1 cellular context compared by ENCODE assay signal in the genomic region with DNA sequence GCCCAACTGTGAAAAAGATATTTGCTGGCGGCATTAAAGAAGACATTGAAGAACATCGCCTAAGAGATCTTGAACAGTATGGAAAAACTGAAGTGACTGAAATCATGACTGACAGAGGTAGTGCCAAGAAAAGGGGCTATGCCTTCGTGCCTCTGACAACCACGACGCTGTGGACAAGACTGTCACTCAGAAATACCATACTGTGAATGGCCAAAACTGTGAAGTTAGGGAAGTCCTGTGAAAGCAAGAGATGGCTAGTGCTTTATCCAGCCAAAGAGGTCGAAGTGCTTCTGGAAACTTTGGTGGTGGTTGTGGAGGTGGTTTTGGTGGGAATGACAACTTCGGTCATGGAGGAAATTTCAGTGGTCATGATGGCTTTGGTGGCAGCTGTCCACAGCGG.
TF ChIP-seq lines count a peak whose summit lies in the region.

No MANE protein-coding gene starts in this region.

TF ChIP-seq in HepG2, 621 proteins besides CTCF, POLR2A, EP300 and RAD21:
- TF ChIP-seq, protein P1, sequence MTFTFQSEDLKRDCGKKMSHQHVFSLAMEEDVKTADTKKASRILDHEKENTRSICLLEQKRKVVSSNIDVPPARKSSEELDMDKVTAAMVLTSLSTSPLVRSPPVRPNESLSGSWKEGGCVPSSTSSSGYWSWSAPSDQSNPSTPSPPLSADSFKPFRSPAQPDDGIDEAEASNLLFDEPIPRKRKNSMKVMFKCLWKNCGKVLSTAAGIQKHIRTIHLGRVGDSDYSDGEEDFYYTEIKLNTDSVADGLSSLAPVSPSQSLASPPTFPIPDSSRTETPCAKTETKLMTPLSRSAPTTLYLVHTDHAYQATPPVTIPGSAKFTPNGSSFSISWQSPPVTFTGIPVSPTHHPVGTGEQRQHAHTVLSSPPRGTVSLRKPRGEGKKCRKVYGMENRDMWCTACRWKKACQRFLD (CRISPR knock-in tag; IDR thresholded peaks at IDR 0.05; ENCODE audit: borderline replicate concordance): no peak
- no peak for TF ChIP-seq ZNF614 (CRISPR knock-in tag; IDR thresholded peaks at IDR 0.05; ENCODE audit: borderline replicate concordance)
- no peak for TF ChIP-seq ZNF660 (CRISPR knock-in tag; IDR thresholded peaks at IDR 0.05; ENCODE audit: borderline replicate concordance, low read depth)
- TF ChIP-seq ZNF251 (CRISPR knock-in tag; IDR thresholded peaks at IDR 0.05): no peak
- TF ChIP-seq, protein P2, sequence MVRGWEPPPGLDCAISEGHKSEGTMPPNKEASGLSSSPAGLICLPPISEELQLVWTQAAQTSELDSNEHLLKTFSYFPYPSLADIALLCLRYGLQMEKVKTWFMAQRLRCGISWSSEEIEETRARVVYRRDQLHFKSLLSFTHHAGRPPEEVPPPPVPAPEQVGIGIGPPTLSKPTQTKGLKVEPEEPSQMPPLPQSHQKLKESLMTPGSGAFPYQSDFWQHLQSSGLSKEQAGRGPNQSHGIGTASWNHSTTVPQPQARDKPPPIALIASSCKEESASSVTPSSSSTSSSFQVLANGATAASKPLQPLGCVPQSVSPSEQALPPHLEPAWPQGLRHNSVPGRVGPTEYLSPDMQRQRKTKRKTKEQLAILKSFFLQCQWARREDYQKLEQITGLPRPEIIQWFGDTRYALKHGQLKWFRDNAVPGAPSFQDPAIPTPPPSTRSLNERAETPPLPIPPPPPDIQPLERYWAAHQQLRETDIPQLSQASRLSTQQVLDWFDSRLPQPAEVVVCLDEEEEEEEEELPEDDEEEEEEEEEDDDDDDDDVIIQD (CRISPR knock-in tag; IDR thresholded peaks at IDR 0.05; ENCODE audit: low read depth): no peak
- peak; percentile 22 for TF ChIP-seq RBM22 (optimal IDR thresholded peaks at IDR 0.05; ENCODE audit: low read length)
- peak; percentile 20; the same call in 1 of the 2 replicates for TF ChIP-seq POLR2AphosphoS5 (IDR thresholded peaks at IDR 0.05; ENCODE audit: low read depth, low read length)
